Comparison of ENCODE assay signal across 9 cellular contexts in genomic region chrX:76427560-76428242, GRCh38. TPM values are rescaled to one million over a fixed set of nuclear protein-coding genes. Genes with fewer than 3 reads are reported as not detected.
A peak's percentile ranks its signal among the peaks of the same experiment; 100 is the strongest.
DNase-seq lines count a peak whose midpoint lies in the region; ATAC-seq and TF ChIP-seq lines count a peak whose summit lies in the region.
"Had no signal": no experiment of that assay in that cellular context is flagged by ENCODE, and none has a peak within 500 bp of the region (broad histone marks: within the 10 kb centered on the region; RNA-seq: fewer than 3 reads in every experiment).

MAGEE1 (plus strand) TSS chrX:76427710; CDS start chrX:76427931, 221 bp downstream.

- TF ChIP-seq CTCF in IMR-90 (conservative IDR thresholded peaks at IDR 0.05; ENCODE audit: low read depth, low read length) (no peak), cardiac muscle cell (IDR thresholded peaks at IDR 0.05; ENCODE audit: low read depth, low read length) (no peak), parathyroid adenoma (IDR thresholded peaks at IDR 0.05) (no peak), tibial artery (IDR thresholded peaks at IDR 0.05) (no peak)

- H3K79me1 ChIP-seq in IMR-90 (ENCODE audit: low read depth in 1 of 2, low read length in 2 of 2): no peaks in the 10 kb centered on the region

- no peak within 1 kb of the TSS for H2BK20ac ChIP-seq in IMR-90 (ENCODE audit: low read depth, low read length)

- H3K9me1 ChIP-seq in IMR-90 (ENCODE audit: insufficient read depth, low read length): no peaks in the 10 kb centered on the region

- no peak within 1 kb of the TSS for H3K14ac ChIP-seq in IMR-90 (replicated peaks; ENCODE audit: low read depth, low read length)

- intact Hi-C loops in IMR-90 (cut with micrococcal nuclease) (no loop called here), tibial artery (cut with DNase I; ENCODE audit: low total_unique reads) (no loop called here)

- H3K23ac ChIP-seq in IMR-90 (ENCODE audit: low read depth, low read length): no peak within 1 kb of the TSS

- H2BK120ac ChIP-seq in IMR-90 (ENCODE audit: low read depth, low read length): no peak within 1 kb of the TSS

- no peaks in the 10 kb centered on the region for H3K79me2 ChIP-seq in parathyroid adenoma

- no peak within 1 kb of the TSS for H3K4ac ChIP-seq in IMR-90 (ENCODE audit: low read depth, low read length)

- H2AK9ac ChIP-seq in IMR-90 (replicated peaks; ENCODE audit: low read depth, low read length, poor library complexity): no peak within 1 kb of the TSS

- H3K27me3 ChIP-seq in IMR-90 (ENCODE audit: control insufficient read depth, insufficient read depth, low read length) (no peaks in the 10 kb centered on the region), SJCRH30 (no peaks in the 10 kb centered on the region), cardiac muscle cell (peaks cover 10% of the 10 kb centered on the region), parathyroid adenoma (ENCODE audit: control insufficient read depth, insufficient read depth, low read length) (no peaks in the 10 kb centered on the region), tibial artery (no peaks in the 10 kb centered on the region)

- H3K36me3 ChIP-seq in IMR-90 (ENCODE audit: control insufficient read depth, insufficient read depth, low read length) (no peaks in the 10 kb centered on the region), SJCRH30 (no peaks in the 10 kb centered on the region), cardiac muscle cell (no peaks in the 10 kb centered on the region), parathyroid adenoma (ENCODE audit: control insufficient read depth, insufficient read depth, low read length) (no peaks in the 10 kb centered on the region), tibial artery (no peaks in the 10 kb centered on the region)
- H3K36me3 ChIP-seq: neutrophil had no signal

- ATAC-seq in GM21515 (IDR thresholded peaks at IDR 0.05; ENCODE audit: unreplicated experiment): peak; percentile 86
- peak; percentile 96 for ATAC-seq in IMR-90 (ENCODE audit: low read depth)

- peaks cover 24% of the 10 kb centered on the region for H3K4me1 Mint-ChIP-seq in activated naive CD8-positive, alpha-beta T cell treated with anti-CD3 and anti-CD28 coated beads for 36 hours

- in situ Hi-C loops in IMR-90 (cut with MboI; ENCODE audit: low sequenced_read_pairs): no loop called here

- no peak within 1 kb of the TSS for H2BK15ac ChIP-seq in IMR-90 (ENCODE audit: low read depth, low read length)

- dilution Hi-C loops in IMR-90 (cut with HindIII; ENCODE audit: low sequenced_read_pairs, unreplicated experiment): no loop called here

- no TSS peak for BruUV-seq in IMR-90 (replicated peaks; lab: Mats Ljungman, UMichigan)

- WGBS in IMR-90 (ENCODE audit: extremely low coverage in 2 of 2, insufficient read length in 1 of 2), 2 experiments: 41% methylated on average over 13 of the region's 42 CpGs; no CpG with 5 or more reads in 1 of the 2 experiments

- POLR2A ChIA-PET in IMR-90 (lab: Charles Lee; ENCODE audit: unreplicated experiment): no interaction called here

- no peak within 1 kb of the TSS for H2BK5ac ChIP-seq in IMR-90 (ENCODE audit: low read depth, low read length, poor library complexity, severe bottlenecking)

- no peak within 1 kb of the TSS for H2AK5ac ChIP-seq in IMR-90 (ENCODE audit: low read depth, low read length)

- H3K27ac ChIP-seq in IMR-90 (ENCODE audit: insufficient read depth, low read length) (no peak within 1 kb of the TSS; the same call in 1 of the 2 replicates), SJCRH30 (no peak within 1 kb of the TSS), cardiac muscle cell (no peak within 1 kb of the TSS), parathyroid adenoma (peak within 1 kb of the TSS; percentile 61), tibial artery (peak within 1 kb of the TSS; percentile 59 to 74)
- H3K27ac ChIP-seq: neutrophil had no signal

- DNase-seq in D341Med (ENCODE audit: low spot score) (peak; percentile 89), IMR-90 (peak; percentile 37), SJCRH30 (peak; percentile 59 to 75), cardiac muscle cell (ENCODE audit: low read depth in 1 of 2, low spot score in 1 of 2) (peak; percentile 64 to 72), tibial artery (peak; percentile 66 to 90)
- peak; percentile 75 for DNase-seq in activated naive CD8-positive, alpha-beta T cell treated with anti-CD3 and anti-CD28 coated beads for 36 hours

- TF ChIP-seq RAD21 in IMR-90 (IDR thresholded peaks at IDR 0.05; ENCODE audit: low read length): no peak

- peak within 1 kb of the TSS; percentile 81 for H3K27ac Mint-ChIP-seq in activated naive CD8-positive, alpha-beta T cell treated with anti-CD3 and anti-CD28 coated beads for 36 hours

- H3K4me3 ChIP-seq in IMR-90 (ENCODE audit: insufficient read depth, low read depth, low read length): peak within 1 kb of the TSS; percentile 90
- peak within 1 kb of the TSS; percentile 65 for H3K4me3 ChIP-seq in SJCRH30
- H3K4me3 ChIP-seq in cardiac muscle cell: peak within 1 kb of the TSS; percentile 77
- H3K4me3 ChIP-seq in parathyroid adenoma (ENCODE audit: low read depth, low read length): peak within 1 kb of the TSS; percentile 52
- H3K4me3 ChIP-seq in tibial artery: peak within 1 kb of the TSS; percentile 74

- CTCF ChIA-PET in IMR-90 (lab: Yijun Ruan, JAX): no interaction called here

- no peaks in the 10 kb centered on the region for H4K20me1 ChIP-seq in IMR-90 (ENCODE audit: insufficient read depth, low read length)

- H3K4me1 ChIP-seq in IMR-90 (ENCODE audit: control insufficient read depth, insufficient read depth, low read length) (no peaks in the 10 kb centered on the region), SJCRH30 (no peaks in the 10 kb centered on the region), cardiac muscle cell (ENCODE audit: low read depth) (no peaks in the 10 kb centered on the region), parathyroid adenoma (no peaks in the 10 kb centered on the region), tibial artery (peaks cover 0 to 22% (median 3%) of the 10 kb centered on the region in 4 donors)

- H3K9me3 ChIP-seq in IMR-90 (ENCODE audit: control insufficient read depth, insufficient read depth, low read length): no peaks in the 10 kb centered on the region
- no peaks in the 10 kb centered on the region for H3K9me3 ChIP-seq in SJCRH30 (replicated peaks)
- no peaks in the 10 kb centered on the region for H3K9me3 ChIP-seq in cardiac muscle cell (ENCODE audit: low read depth)
- no peaks in the 10 kb centered on the region for H3K9me3 ChIP-seq in parathyroid adenoma (ENCODE audit: control insufficient read depth, low read length)
- H3K9me3 ChIP-seq in tibial artery: no peaks in the 10 kb centered on the region
- H3K9me3 ChIP-seq: neutrophil had no signal

- H3K36me3 Mint-ChIP-seq in activated naive CD8-positive, alpha-beta T cell treated with anti-CD3 and anti-CD28 coated beads for 36 hours: no peaks in the 10 kb centered on the region

- H4K5ac ChIP-seq in IMR-90 (ENCODE audit: low read depth, low read length): no peak within 1 kb of the TSS

- H3K4me3 Mint-ChIP-seq in activated naive CD8-positive, alpha-beta T cell treated with anti-CD3 and anti-CD28 coated beads for 36 hours: peak within 1 kb of the TSS; percentile 85

- 0 out of 4 replicates have a peak within 1 kb of the TSS, but pooled peaks of 1 of the 2 experiments have one; percentile 50 for H4K8ac ChIP-seq in IMR-90 (ENCODE audit: low read depth in 2 of 2, low read length in 2 of 2)

- H3K18ac ChIP-seq in IMR-90 (ENCODE audit: low read depth, low read length): no peak within 1 kb of the TSS

- TF ChIP-seq POLR2A in IMR-90 (IDR thresholded peaks at IDR 0.05; ENCODE audit: low read depth, low read length): no peak

- no peak within 1 kb of the TSS for H4K91ac ChIP-seq in IMR-90 (ENCODE audit: insufficient read depth, low read depth, low read length)

- H3K4me2 ChIP-seq in IMR-90 (ENCODE audit: low read depth, low read length) (peak within 1 kb of the TSS; percentile 89), parathyroid adenoma (ENCODE audit: low read length) (peak within 1 kb of the TSS; percentile 74)

- no peak within 1 kb of the TSS for H3K56ac ChIP-seq in IMR-90 (ENCODE audit: extremely low read depth, insufficient read depth, low read length)

- peak within 1 kb of the TSS; percentile 94 for H2AFZ ChIP-seq in IMR-90 (replicated peaks; ENCODE audit: low read length, poor library complexity)
- peak within 1 kb of the TSS; percentile 80 for H2AFZ ChIP-seq in parathyroid adenoma

- no peaks in the 10 kb centered on the region for H3K27me3 Mint-ChIP-seq in activated naive CD8-positive, alpha-beta T cell treated with anti-CD3 and anti-CD28 coated beads for 36 hours

- H3K9ac ChIP-seq in IMR-90 (ENCODE audit: low read depth, low read length): peak within 1 kb of the TSS; percentile 69
- H3K9ac ChIP-seq in parathyroid adenoma: peak within 1 kb of the TSS; percentile 61

- no peaks in the 10 kb centered on the region for H3K9me3 Mint-ChIP-seq in activated naive CD8-positive, alpha-beta T cell treated with anti-CD3 and anti-CD28 coated beads for 36 hours

TF ChIP-seq in IMR-90, 13 proteins besides CTCF, POLR2A, EP300 and RAD21 (continues in another document):
- TF ChIP-seq BHLHE40 (IDR thresholded peaks at IDR 0.05; ENCODE audit: low read depth, low read length) (no peak), RFX5 (IDR thresholded peaks at IDR 0.05; ENCODE audit: low read depth, low read length) (no peak), SMC3 (IDR thresholded peaks at IDR 0.05; ENCODE audit: low read depth, low read length) (no peak), CHD1 (IDR thresholded peaks at IDR 0.05; ENCODE audit: low read depth, low read length) (no peak), CEBPB (IDR thresholded peaks at IDR 0.05; ENCODE audit: low read depth, low read length) (no peak), MAZ (IDR thresholded peaks at IDR 0.05; ENCODE audit: borderline replicate concordance, low read depth, low read length) (no peak), NFE2L2 (IDR thresholded peaks at IDR 0.05; ENCODE audit: low read depth, low read length) (no peak), RCOR1 (IDR thresholded peaks at IDR 0.05; ENCODE audit: insufficient replicate concordance, low read length) (no peak), USF2 (IDR thresholded peaks at IDR 0.05; ENCODE audit: low read depth, low read length) (no peak)

RNA-seq across cellular contexts. Expression of gene MAGEE1, which starts in this region (rescaled TPM):
- total RNA-seq in IMR-90 (2012; rRNA removed) (0.54 and 0.56 TPM in 2 replicates), cardiac muscle cell (5.8 and 6.3 TPM in 2 replicates)
- polyA plus RNA-seq in IMR-90 (2012; rRNA removed) (1.5 and 1.9 TPM in 2 replicates), cardiac muscle cell (1.7 and 2.5 TPM in 2 replicates)
- polyA plus RNA-seq in IMR-90 (2012; cell fraction: cytosol; rRNA removed): 1.1 and 1.4 TPM in 2 replicates
- 0.54 and 1.1 TPM in 2 replicates for polyA plus RNA-seq in IMR-90 (2012; cell fraction: nucleus; rRNA removed; ENCODE audit: low replicate concordance)
- total RNA-seq in SJCRH30 (2014; rRNA removed; shearing (Covaris generic)): 2.0 and 2.1 TPM in 2 replicates
- total RNA-seq in activated naive CD8-positive, alpha-beta T cell treated with anti-CD3 and anti-CD28 coated beads for 36 hours: 1 to 10 TPM; 4.6 to 5.3 TPM

Comparison
In these comparisons a context has a peak if more than half of its experiments do, and no peak if none do; other contexts are left out.
1. DNase-seq: peak in every context shown above with its lines; median percentile 89 in D341Med; 78 in tibial artery; 75 in activated naive CD8-positive, alpha-beta T cell treated with anti-CD3 and anti-CD28 coated beads for 36 hours; 68 in cardiac muscle cell; 67 in SJCRH30; 37 in IMR-90.
2. H3K27ac ChIP-seq: peak in parathyroid adenoma (single experiment) and tibial artery (2 of 2); none in IMR-90 (single experiment), SJCRH30 (single experiment) and cardiac muscle cell (single experiment).
3. Peak in every context shown above with its lines, with median percentiles within 50 percentile points of each other: H3K4me3 ChIP-seq.